Comparison of ENCODE assay signal across 8 cellular contexts in the genomic region with DNA sequence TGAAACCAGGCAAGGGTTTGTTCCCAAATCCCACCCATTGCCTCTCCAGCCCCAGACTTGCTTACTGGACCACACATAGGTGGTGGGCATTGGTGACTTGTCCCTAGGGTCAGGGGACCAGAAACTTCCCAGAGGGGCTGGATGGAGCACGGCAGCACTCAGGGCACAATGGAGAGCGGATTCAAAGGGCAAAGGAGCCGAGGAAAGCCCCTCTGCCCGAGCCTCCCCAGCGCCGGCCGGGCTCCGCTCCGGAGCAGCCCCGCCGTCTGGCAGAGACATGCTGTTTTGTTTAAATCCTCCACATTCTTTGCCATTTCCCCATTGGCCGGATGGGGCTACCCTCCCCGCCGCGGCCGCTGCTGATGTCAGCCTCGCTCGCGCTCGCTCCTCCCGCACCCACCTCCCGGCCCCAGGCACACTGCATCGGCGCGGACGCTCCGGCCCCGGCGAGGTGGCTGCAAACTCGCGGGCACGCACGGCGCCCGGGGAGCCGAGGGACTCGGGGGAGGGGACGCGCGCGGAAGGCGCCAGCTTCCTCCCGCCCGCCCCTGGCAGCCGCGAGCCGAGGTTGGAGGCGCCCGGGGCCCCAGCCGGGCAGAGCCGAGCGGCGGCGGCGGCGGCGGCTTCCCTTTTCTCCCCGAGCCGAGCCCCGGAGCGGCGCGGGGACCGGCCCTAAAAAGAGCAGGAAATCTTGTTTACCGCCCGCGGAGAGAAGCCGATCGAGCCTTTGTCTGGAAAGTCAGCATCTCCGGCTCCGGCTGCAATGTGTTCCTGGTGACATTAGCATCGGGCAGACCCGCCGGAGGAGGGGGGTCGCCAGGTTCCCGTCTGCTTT. TPM values are rescaled to one million over a fixed set of nuclear protein-coding genes. Genes with fewer than 3 reads are reported as not detected.
DNase-seq lines count a peak whose midpoint lies in the region; ATAC-seq and TF ChIP-seq lines count a peak whose summit lies in the region.

Gene PITPNC1, plus strand, starts transcription at position 390 of the 835 bp plus-strand sequence.

- H3K9me3 ChIP-seq in right lobe of liver, result no peaks in the 10 kb centered on the region

- H3K27me3 ChIP-seq in BJ (ENCODE audit: control insufficient read depth, insufficient read depth, low read length) (no peaks in the 10 kb centered on the region), right lobe of liver (no peaks in the 10 kb centered on the region)

- TF ChIP-seq CTCF in BJ (IDR thresholded peaks at IDR 0.05; ENCODE audit: insufficient read depth, low read depth, low read length) (0 out of 2 replicates have a peak, but pooled peaks have one; percentile 2), right lobe of liver (IDR thresholded peaks at IDR 0.05) (peak in 3 of 4 donors; percentile 19 to 26 (median 22))

- peak within 1 kb of the TSS; percentile 88 for H3K4me3 ChIP-seq in BJ (ENCODE audit: low read depth, low read length)
- H3K4me3 ChIP-seq in right lobe of liver, result peak within 1 kb of the TSS; percentile 50 to 69 (median 63)

- H3K36me3 ChIP-seq in BJ (ENCODE audit: control insufficient read depth, insufficient read depth, low read length) (no peaks in the 10 kb centered on the region), right lobe of liver (no peaks in the 10 kb centered on the region)

- CTCF ChIA-PET in BJ (lab: Yijun Ruan, JAX), result interaction anchor here (0.6 to 3.3 kb wide), 12 partner anchors 11 to 317 kb away, joined by 3 to 58 read pairs (median 12); partner anchors contain the start of gene PSMD12

- H3K27ac ChIP-seq in right lobe of liver, result peak within 1 kb of the TSS; percentile 92 to 94 (median 94)

- WGBS in right lobe of liver (ENCODE audit: insufficient coverage, low coverage, low lambda C conversion rate, missing lambda C conversion rate), result under 1% methylated on average over 40 of the region's 76 CpGs

- peaks cover 0 to 14% (median 4%) of the 10 kb centered on the region in 4 donors for H3K4me1 ChIP-seq in right lobe of liver

- POLR2A ChIA-PET in BJ (lab: Charles Lee), result interaction anchor here (0.6 kb wide), 1 partner anchor 250 kb away, joined by 3 read pairs; no protein-coding TSS in a partner anchor

- TF ChIP-seq POLR2A in right lobe of liver (IDR thresholded peaks at IDR 0.05), result peak; percentile 95

- DNase-seq in BJ (ENCODE audit: low read depth), result peak; percentile 46
- DNase-seq in GM19240 (ENCODE audit: insufficient read length, low spot score), result peak; percentile 61
- DNase-seq in NCI-H82 (lab: John Stamatoyannopoulos, UW), result peak; percentile 88
- DNase-seq in activated CD4-positive, alpha-beta T cell treated with anti-CD3 and anti-CD28 coated beads, Interleukin-2, amount 50 U/mL, for 48 hours, result peak; percentile 85 to 90
- peak; percentile 90 for DNase-seq in dermis blood vessel endothelial cell
- peak; percentile 93 to 95 (median 93) for DNase-seq in right lobe of liver
- peak; percentile 78 to 80 for DNase-seq in stimulated activated CD4-positive, alpha-beta T cell treated with anti-CD3 and anti-CD28 coated beads, Interleukin-4, amount 100 ng/mL, for 4 hours

- intact Hi-C loops in right lobe of liver (cut with DNase I), result loop anchor here (5.0 to 10.0 kb wide), 3 partner anchors 95 to 318 kb away; no protein-coding TSS in a partner anchor

- ATAC-seq in HG03457 (IDR thresholded peaks at IDR 0.05; ENCODE audit: unreplicated experiment), result peak; percentile 49
- peak; percentile 76 to 89 (median 80) for ATAC-seq in right lobe of liver

RNA-seq across cellular contexts. Expression of gene PITPNC1, which starts in this region (rescaled TPM):
- polyA plus RNA-seq in BJ (2011; rRNA removed), result 4.6 and 5.5 TPM in 2 replicates
- 4.0 and 4.2 TPM in 2 replicates for polyA minus RNA-seq in BJ (2011; rRNA and poly(A)+ RNA removed)
- total RNA-seq in dermis blood vessel endothelial cell, result 28.6 and 32.0 TPM in 2 replicates
- 10 to 100 TPM in 2 of 6 experiments, 1 to 10 TPM in 4; 4.7 to 13.0 (median 7.4) TPM for total RNA-seq in right lobe of liver

Comparison
In these comparisons a context has a peak if more than half of its experiments do, and no peak if none do; other contexts are left out.
1. Peak in every context shown above with its lines: DNase-seq, ATAC-seq, H3K4me3 ChIP-seq and H3K27ac ChIP-seq.